29 cellular contexts compared by ENCODE assay signal in genomic region chr10:76577455-76577854, GRCh38.
"Had no signal": no experiment of that assay in that cellular context is flagged by ENCODE, and none has a peak within 500 bp of the region (broad histone marks: within the 10 kb centered on the region; RNA-seq: fewer than 3 reads in every experiment).

No MANE protein-coding gene starts in this region.

- H3K36me3 Mint-ChIP-seq: natural killer cell; neural progenitor cell; stimulated activated memory B cell treated with anti-CD40 and anti-IgM and Interleukin-4, amounts not matched to agents 10 μg/mL and 1 μg/mL and 100 μg/mL, for 72 hours; type B pancreatic cell had no signal

- H3K4me3 Mint-ChIP-seq: natural killer cell; nephron; neural progenitor cell; stimulated activated memory B cell treated with anti-CD40 and anti-IgM and Interleukin-4, amounts not matched to agents 10 μg/mL and 1 μg/mL and 100 μg/mL, for 72 hours; stimulated activated naive CD8-positive, alpha-beta T cell treated with anti-CD3 and anti-CD28 coated beads, Interleukin-15, amount 100 ng/mL, for 72 hours; type B pancreatic cell had no signal

- H3K27ac ChIP-seq: neural progenitor cell, ovary, parathyroid adenoma, psoas muscle, right lobe of liver, suprapubic skin, testis, tibial artery, transverse colon, upper lobe of right lung, vagina had no signal

- H3K27ac Mint-ChIP-seq: natural killer cell; nephron; neural progenitor cell; progenitor cell of endocrine pancreas; stimulated activated memory B cell treated with anti-CD40 and anti-IgM and Interleukin-4, amounts not matched to agents 10 μg/mL and 1 μg/mL and 100 μg/mL, for 72 hours; stimulated activated naive CD8-positive, alpha-beta T cell treated with anti-CD3 and anti-CD28 coated beads, Interleukin-15, amount 100 ng/mL, for 72 hours; type B pancreatic cell had no signal

- H3K9me3 ChIP-seq: ovary, psoas muscle, right lobe of liver, sigmoid colon, testis, tibial artery, transverse colon, vagina had no signal

- H2AFZ ChIP-seq: neural progenitor cell, parathyroid adenoma had no signal

- H3K9ac ChIP-seq: neural progenitor cell, parathyroid adenoma had no signal

- H3K4me3 ChIP-seq: neural progenitor cell, ovary, psoas muscle, right lobe of liver, sigmoid colon, suprapubic skin, testis, tibial artery, transverse colon, upper lobe of right lung, vagina had no signal

- H3K4me1 ChIP-seq: neural progenitor cell, parathyroid adenoma, psoas muscle, right lobe of liver, testis, transverse colon, upper lobe of right lung had no signal

- DNase-seq: natural killer cell; occipital lobe; ovary; posterior cingulate gyrus; psoas muscle; right cardiac atrium; right lobe of liver; sigmoid colon; small intestine; stimulated activated CD4-positive, alpha-beta T cell treated with anti-CD3 and anti-CD28 coated beads, Interleukin-15, amount 100 ng/mL, for 24 hours; stimulated activated CD4-positive, alpha-beta T cell treated with anti-CD3 and anti-CD28 coated beads, Interleukin-4, amount 100 ng/mL, for 1 hour; stimulated activated CD4-positive, alpha-beta T cell treated with anti-CD3 and anti-CD28 coated beads, Interleukin-4, amount 100 ng/mL, for 4 hours; stimulated activated CD8-positive, alpha-beta memory T cell treated with anti-CD3 and anti-CD28 coated beads, Interleukin-4, amount 100 ng/mL, for 48 hours; stimulated activated naive CD4-positive, alpha-beta T cell; stimulated activated naive CD8-positive, alpha-beta T cell treated with anti-CD3 and anti-CD28 coated beads, Interleukin-15, amount 100 ng/mL, for 72 hours; stimulated activated naive CD8-positive, alpha-beta T cell treated with anti-CD3 and anti-CD28 coated beads, Interleukin-15, Interleukin-2, amounts not matched to agents 100 U/mL and 50 U/mL, for 24 hours; substantia nigra; testis; tibial artery; transverse colon; upper lobe of right lung had no signal

- H3K27me3 Mint-ChIP-seq: stimulated activated memory B cell treated with anti-CD40 and anti-IgM and Interleukin-4, amounts not matched to agents 10 μg/mL and 1 μg/mL and 100 μg/mL, for 72 hours; stimulated activated naive CD8-positive, alpha-beta T cell treated with anti-CD3 and anti-CD28 coated beads, Interleukin-15, amount 100 ng/mL, for 72 hours had no signal

- ATAC-seq: natural killer cell; psoas muscle; right cardiac atrium; right lobe of liver; stimulated activated memory B cell treated with anti-CD40 and anti-IgM and Interleukin-4, amounts not matched to agents 10 μg/mL and 1 μg/mL and 100 μg/mL, for 72 hours; stimulated activated naive CD8-positive, alpha-beta T cell treated with anti-CD3 and anti-CD28 coated beads, Interleukin-15, amount 100 ng/mL, for 72 hours; stimulated activated naive CD8-positive, alpha-beta T cell treated with anti-CD3 and anti-CD28 coated beads, Interleukin-15, Interleukin-2, amounts not matched to agents 100 U/mL and 50 U/mL, for 24 hours; upper lobe of right lung had no signal

- H3K4me2 ChIP-seq: neural progenitor cell had no signal

- H3K36me3 ChIP-seq: neural progenitor cell, ovary, right lobe of liver, sigmoid colon, suprapubic skin, tibial artery, transverse colon, upper lobe of right lung, vagina had no signal

- H3K4me1 Mint-ChIP-seq: natural killer cell; neural progenitor cell; stimulated activated memory B cell treated with anti-CD40 and anti-IgM and Interleukin-4, amounts not matched to agents 10 μg/mL and 1 μg/mL and 100 μg/mL, for 72 hours; stimulated activated naive CD8-positive, alpha-beta T cell treated with anti-CD3 and anti-CD28 coated beads, Interleukin-15, amount 100 ng/mL, for 72 hours had no signal

- FAIRE-seq: small intestine had no signal

- H3K27me3 ChIP-seq: neural progenitor cell, ovary, right lobe of liver, sigmoid colon, suprapubic skin, testis, tibial artery, transverse colon, upper lobe of right lung, vagina had no signal
